In genomic region chr6:70210462-70210861, GRCh38 we compare ENCODE assay signal across 11 cellular contexts.
DNase-seq lines count a peak whose midpoint lies in the region; ATAC-seq, FAIRE-seq and TF ChIP-seq lines count a peak whose summit lies in the region.
"Had no signal": no experiment of that assay in that cellular context is flagged by ENCODE, and none has a peak within 500 bp of the region (broad histone marks: within the 10 kb centered on the region; RNA-seq: fewer than 3 reads in every experiment).

No MANE protein-coding gene starts in this region.

- no peak overlapping the region for H2AFZ ChIP-seq in GM12878 (ENCODE audit: control insufficient read depth, low read depth, low read length)

- intact Hi-C loops in GM12878 (cut with micrococcal nuclease; ENCODE audit: unreplicated experiment), result no loop called here

- H3K4me3 Mint-ChIP-seq in nephron, result no peak overlapping the region
- H3K4me3 Mint-ChIP-seq in stimulated activated naive B cell treated with anti-CD40 and anti-IgM and Interleukin-4, amounts not matched to agents 10 μg/mL and 1 μg/mL and 100 μg/mL, for 72 hours, result no peak overlapping the region

- RAD21 ChIA-PET in GM12878 (lab: Charles Lee; ENCODE audit: unreplicated experiment), result interaction anchor here (2.3 kb wide), 1 partner anchor 10 kb away, joined by 7 read pairs; no protein-coding TSS in a partner anchor

- H3K36me3 ChIP-seq in GM06990 (ENCODE audit: control insufficient read depth, insufficient read depth, low read length) (no peaks in the 10 kb centered on the region), GM12878 (ENCODE audit: control insufficient read depth in 2 of 2, insufficient read depth in 2 of 2, low read length in 1 of 2) (peaks cover 0 to 2% of the 10 kb centered on the region in 2 experiments; a peak in 3 of 4 replicates), H7 (replicated peaks; ENCODE audit: control insufficient read depth, insufficient read depth, low read length) (no peaks in the 10 kb centered on the region)
- H3K36me3 ChIP-seq: uterus had no signal

- H3K9ac ChIP-seq in GM12878 (ENCODE audit: control insufficient read depth, insufficient read depth, low read length), result no peak overlapping the region

- H3K9me3 ChIP-seq in GM12878 (replicated peaks; ENCODE audit: control insufficient read depth, insufficient read depth, low read length), result no peaks in the 10 kb centered on the region
- H3K9me3 ChIP-seq: uterus had no signal

- TF ChIP-seq CTCF in GM06990 (IDR thresholded peaks at IDR 0.05; ENCODE audit: insufficient read depth, low read length, poor library complexity, severe bottlenecking) (peak; percentile 35), GM12878 (IDR thresholded peaks at IDR 0.05 in 2 of 3, conservative IDR thresholded peaks at IDR 0.05 in 1 of 3; ENCODE audit: control insufficient read depth in 2 of 3, extremely low read depth in 1 of 3, insufficient read depth in 1 of 3, low read depth in 3 of 3, low read length in 3 of 3) (peak; percentile 8 to 37 (median 30); a peak in 4 of 6 replicates), nephron (IDR thresholded peaks at IDR 0.05; ENCODE audit: unreplicated experiment in 3 of 3) (peak; percentile 38 to 51 (median 45))

- no peak for FAIRE-seq in GM12878 (lab: Jason Lieb, UNC)

- 93% methylated on average over 2 of the region's 2 CpGs for WGBS in GM12878 (ENCODE audit: insufficient coverage, insufficient replicate concordance, low lambda C conversion rate, missing lambda C conversion rate)

- no peaks in the 10 kb centered on the region for H4K20me1 ChIP-seq in GM12878 (ENCODE audit: control insufficient read depth, insufficient read depth)

- H3K27ac ChIP-seq in GM12878 (ENCODE audit: control insufficient read depth, insufficient read depth), result no peak overlapping the region
- H3K27ac ChIP-seq: epithelial cell of prostate, uterus had no signal

- H3K79me2 ChIP-seq in GM12878 (ENCODE audit: control insufficient read depth, insufficient read depth, low read length), result no peaks in the 10 kb centered on the region

- DNase-seq in GM06990 (ENCODE audit: extremely low read depth, insufficient read length), result no peak
- peak; percentile 12 for DNase-seq in HuH-7.5 (ENCODE audit: low spot score)
- no peak for DNase-seq in GM12878 (ENCODE audit: low read depth, low spot score)
- DNase-seq in effector CD4-positive, alpha-beta T cell, result no peak
- no peak for DNase-seq in H7
- DNase-seq in stimulated activated naive B cell treated with anti-CD40 and anti-IgM and Interleukin-4, amounts not matched to agents 10 μg/mL and 1 μg/mL and 100 μg/mL, for 72 hours, result no peak
- DNase-seq: activated CD8-positive, alpha-beta memory T cell treated with anti-CD3 and anti-CD28 coated beads, Interleukin-2, amount 50 U/mL, for 4 hours; uterus had no signal

- 0 out of 2 replicates have a peak, but pooled peaks have one; percentile 9 for TF ChIP-seq RAD21 in GM12878 (IDR thresholded peaks at IDR 0.05; ENCODE audit: insufficient read depth, low read depth, low read length)

- SMC1A ChIA-PET in GM12878 (lab: Charles Lee; ENCODE audit: uncharacterized antibody, unreplicated experiment), result interaction anchor here (0.7 kb wide), 1 partner anchor 63 kb away, joined by 3 read pairs; no protein-coding TSS in a partner anchor

- H3K27me3 ChIP-seq in GM06990 (replicated peaks; ENCODE audit: control insufficient read depth, insufficient read depth, low read length), result no peaks in the 10 kb centered on the region
- no peaks in the 10 kb centered on the region for H3K27me3 ChIP-seq in GM12878 (replicated peaks in 1 of 2; ENCODE audit: control insufficient read depth in 2 of 2, insufficient read depth in 2 of 2, low read length in 1 of 2)
- H3K27me3 ChIP-seq in H7 (ENCODE audit: control insufficient read depth, insufficient read depth, low read length), result no peaks in the 10 kb centered on the region
- H3K27me3 ChIP-seq: uterus had no signal

- no peaks in the 10 kb centered on the region for H3K36me3 Mint-ChIP-seq in nephron (ENCODE audit: low read depth)
- H3K36me3 Mint-ChIP-seq in stimulated activated naive B cell treated with anti-CD40 and anti-IgM and Interleukin-4, amounts not matched to agents 10 μg/mL and 1 μg/mL and 100 μg/mL, for 72 hours, result peaks cover 6 to 7% of the 10 kb centered on the region in 2 donors

- H3K27me3 Mint-ChIP-seq in nephron (ENCODE audit: low read depth), result no peaks in the 10 kb centered on the region
- no peaks in the 10 kb centered on the region for H3K27me3 Mint-ChIP-seq in stimulated activated naive B cell treated with anti-CD40 and anti-IgM and Interleukin-4, amounts not matched to agents 10 μg/mL and 1 μg/mL and 100 μg/mL, for 72 hours

- no peaks in the 10 kb centered on the region for H3K4me1 Mint-ChIP-seq in nephron
- no peaks in the 10 kb centered on the region for H3K4me1 Mint-ChIP-seq in stimulated activated naive B cell treated with anti-CD40 and anti-IgM and Interleukin-4, amounts not matched to agents 10 μg/mL and 1 μg/mL and 100 μg/mL, for 72 hours

- TF ChIP-seq EP300 in GM12878 (IDR thresholded peaks at IDR 0.05; ENCODE audit: borderline replicate concordance in 1 of 2, control insufficient read depth in 1 of 2, low read depth in 2 of 2, low read length in 2 of 2), result no peak

- TF ChIP-seq POLR2A in GM12878 (IDR thresholded peaks at IDR 0.05; ENCODE audit: low read depth, low read length), result no peak

- no peak overlapping the region for H3K27ac Mint-ChIP-seq in nephron
- no peak overlapping the region for H3K27ac Mint-ChIP-seq in stimulated activated naive B cell treated with anti-CD40 and anti-IgM and Interleukin-4, amounts not matched to agents 10 μg/mL and 1 μg/mL and 100 μg/mL, for 72 hours

- POLR2A ChIA-PET in GM12878 (lab: Charles Lee), result no interaction called here

- in situ Hi-C loops in GM12878 (cut with MboI), result no loop called here

- BruUV-seq in GM12878 (replicated peaks; lab: Mats Ljungman, UMichigan), result no TSS peak

- H3K4me3 ChIP-seq in GM06990 (replicated peaks; ENCODE audit: low read depth, low read length) (no peak overlapping the region), GM12878 (no peak overlapping the region), H7 (ENCODE audit: insufficient read depth, low read depth, low read length) (no peak overlapping the region)
- H3K4me3 ChIP-seq: uterus had no signal

- no peaks in the 10 kb centered on the region for H3K9me3 Mint-ChIP-seq in nephron
- H3K9me3 Mint-ChIP-seq in stimulated activated naive B cell treated with anti-CD40 and anti-IgM and Interleukin-4, amounts not matched to agents 10 μg/mL and 1 μg/mL and 100 μg/mL, for 72 hours, result no peaks in the 10 kb centered on the region

- CTCF ChIA-PET in GM12878 (lab: Yijun Ruan, JAX), result interaction anchor here (3.2 kb wide), 1 partner anchor 11 kb away, joined by 30 read pairs; no protein-coding TSS in a partner anchor

- no peak overlapping the region for H3K4me2 ChIP-seq in GM12878 (ENCODE audit: control insufficient read depth, insufficient read depth)

- H3K4me1 ChIP-seq in GM12878 (ENCODE audit: control insufficient read depth, insufficient read depth, low read length), result no peaks in the 10 kb centered on the region
- H3K4me1 ChIP-seq: uterus had no signal

- peak; percentile 62 for ATAC-seq in GM12878
- ATAC-seq in HG02885 (IDR thresholded peaks at IDR 0.05; ENCODE audit: poor library complexity, unreplicated experiment), result no peak
- no peak for ATAC-seq in stimulated activated naive B cell treated with anti-CD40 and anti-IgM and Interleukin-4, amounts not matched to agents 10 μg/mL and 1 μg/mL and 100 μg/mL, for 72 hours (replicated peaks)

TF ChIP-seq in GM12878, 131 proteins besides CTCF, POLR2A, EP300 and RAD21 (continues in another document):
- TF ChIP-seq TARDBP (IDR thresholded peaks at IDR 0.05; ENCODE audit: borderline replicate concordance), result no peak
- TF ChIP-seq JUND (IDR thresholded peaks at IDR 0.05; ENCODE audit: low read depth, low read length), result no peak
- no peak for TF ChIP-seq STAT3 (IDR thresholded peaks at IDR 0.05; ENCODE audit: low read depth, low read length)
- TF ChIP-seq ZNF592 (IDR thresholded peaks at IDR 0.05), result no peak
- TF ChIP-seq SRF (IDR thresholded peaks at IDR 0.05; ENCODE audit: low read depth in 2 of 2, low read length in 2 of 2), result no peak
